ENCODE assay signal across 4 cellular contexts in genomic region chrX:72937906-72938305, GRCh38. TPM values are rescaled to one million over a fixed set of nuclear protein-coding genes. Genes with fewer than 3 reads are reported as not detected.
"Had no signal": no experiment of that assay in that cellular context is flagged by ENCODE, and none has a peak within 500 bp of the region (broad histone marks: within the 10 kb centered on the region; RNA-seq: fewer than 3 reads in every experiment).

Gene FAM236A (plus strand): TSS chrX:72938206. CDS start chrX:72938263, 57 bp downstream.

RNA-seq across cellular contexts. Expression of gene FAM236A, which starts in this region (rescaled TPM):
- total RNA-seq: LHCN-M2, M059J, MCF 10A, NCI-H460 had no signal
